In the genomic region with DNA sequence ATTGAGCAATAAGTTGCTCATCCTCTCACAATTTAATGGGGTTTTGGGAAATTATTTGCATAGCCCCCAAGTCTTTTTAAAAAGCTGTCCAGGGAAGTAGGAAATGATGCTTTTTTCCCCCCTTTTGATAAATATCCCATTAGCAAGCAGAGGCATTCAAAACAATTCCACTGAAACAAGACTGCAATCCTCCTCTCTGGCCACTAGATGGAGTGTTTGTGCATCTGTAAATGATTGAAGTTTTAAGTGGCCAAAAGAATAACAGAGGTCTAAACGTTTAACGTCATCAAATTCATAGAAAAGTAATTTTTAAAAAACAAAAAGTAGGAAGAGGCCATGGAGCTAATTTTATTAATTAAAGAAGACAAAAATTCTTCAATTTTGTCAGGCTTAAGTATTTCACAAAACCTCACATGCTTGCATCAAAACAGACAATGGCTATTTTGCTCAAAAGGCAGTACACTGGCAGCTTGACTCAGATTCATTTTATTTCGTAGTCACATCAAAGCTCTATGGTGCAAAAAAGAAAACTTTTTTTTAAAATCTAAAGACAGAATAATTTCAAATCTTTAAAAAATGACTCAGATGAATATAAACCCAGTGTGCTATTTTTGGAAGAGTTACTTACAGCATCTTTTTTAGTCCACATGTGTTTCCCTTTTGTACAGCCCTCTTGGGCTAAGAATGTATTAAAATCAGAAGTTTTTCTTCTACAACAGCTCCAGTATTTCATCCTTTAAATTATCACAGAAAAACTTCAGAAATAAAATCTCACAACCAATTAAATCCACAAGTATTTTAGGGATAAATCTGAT, we compare ENCODE assay signal across 8 cellular contexts. TPM values are rescaled to one million over a fixed set of nuclear protein-coding genes. Genes with fewer than 3 reads are reported as not detected.
A peak's percentile ranks its signal among the peaks of the same experiment; 100 is the strongest.
DNase-seq lines count a peak whose midpoint lies in the region; ATAC-seq, FAIRE-seq and TF ChIP-seq lines count a peak whose summit lies in the region.

No MANE protein-coding gene starts in this region.

- DNase-seq in DMS153 treated with DMSO at 0.1 percent for 48 hours (lab: John Stamatoyannopoulos, UW; ENCODE audit: unreplicated experiment) (peak; percentile 53), NCI-H446 treated with DMSO at 0.1 percent for 48 hours (lab: John Stamatoyannopoulos, UW) (peak; percentile 50), astrocyte (ENCODE audit: low read depth) (peak; percentile 39), kidney epithelial cell (ENCODE audit: low read depth) (no peak), upper lobe of right lung (no peak), NK-92 (lab: John Stamatoyannopoulos, UW; ENCODE audit: unreplicated experiment) (no peak)

- H3K27me3 ChIP-seq in astrocyte (ENCODE audit: insufficient read depth, low read length) (no peaks in the 10 kb centered on the region), kidney epithelial cell (ENCODE audit: control insufficient read depth, insufficient read depth, low read length) (no peaks in the 10 kb centered on the region), upper lobe of right lung (no peaks in the 10 kb centered on the region)

- H3K36me3 Mint-ChIP-seq in astrocyte (ENCODE audit: low read depth, unreplicated experiment) = no peaks in the 10 kb centered on the region

- no peak overlapping the region for H3K4me2 ChIP-seq in astrocyte (ENCODE audit: low read length)

- ATAC-seq in GM19025 (IDR thresholded peaks at IDR 0.05; ENCODE audit: low read depth, unreplicated experiment) (peak; percentile 72), HG03139 (IDR thresholded peaks at IDR 0.05; ENCODE audit: unreplicated experiment) (peak; percentile 75), upper lobe of right lung (peak; percentile 79)

- peaks cover 7% of the 10 kb centered on the region for H3K4me1 Mint-ChIP-seq in astrocyte (ENCODE audit: low read depth, unreplicated experiment)

- H3K4me1 ChIP-seq in astrocyte (ENCODE audit: insufficient read depth, low read length) (no peaks in the 10 kb centered on the region), upper lobe of right lung (no peaks in the 10 kb centered on the region)

- H4K20me1 ChIP-seq in astrocyte (ENCODE audit: insufficient read depth, low read length) = peaks cover 12% of the 10 kb centered on the region

- intact Hi-C loops in upper lobe of right lung (cut with DNase I) = no loop called here

- H3K27me3 Mint-ChIP-seq in astrocyte (ENCODE audit: low read depth, unreplicated experiment) = no peaks in the 10 kb centered on the region

- TF ChIP-seq CTCF in astrocyte (IDR thresholded peaks at IDR 0.05; ENCODE audit: insufficient read depth, low read depth, low read length) (peak; percentile 92), kidney epithelial cell (IDR thresholded peaks at IDR 0.05; ENCODE audit: insufficient read depth, low read length, poor library complexity, severe bottlenecking) (peak; percentile 82), upper lobe of right lung (IDR thresholded peaks at IDR 0.05) (peak; percentile 92)

- no peak overlapping the region for H2AFZ ChIP-seq in astrocyte (ENCODE audit: low read depth, low read length)

- H3K9me3 ChIP-seq in astrocyte (ENCODE audit: insufficient read depth, low read depth, low read length) (no peaks in the 10 kb centered on the region), upper lobe of right lung (no peaks in the 10 kb centered on the region)

- H3K79me2 ChIP-seq in astrocyte (ENCODE audit: insufficient read depth, low read length) = peaks cover 13% of the 10 kb centered on the region

- FAIRE-seq in astrocyte (lab: Jason Lieb, UNC) = no peak

- no peak overlapping the region for H3K4me3 Mint-ChIP-seq in astrocyte (ENCODE audit: unreplicated experiment)

- H3K4me3 ChIP-seq in astrocyte (ENCODE audit: insufficient read depth, low read depth, low read length) (no peak overlapping the region), kidney epithelial cell (ENCODE audit: low read depth, low read length) (no peak overlapping the region), upper lobe of right lung (no peak overlapping the region)

- no peak overlapping the region for H3K9ac ChIP-seq in astrocyte (ENCODE audit: low read length)

- H3K36me3 ChIP-seq in astrocyte (ENCODE audit: insufficient read depth, low read length) (peaks cover 34% of the 10 kb centered on the region), kidney epithelial cell (ENCODE audit: control insufficient read depth, insufficient read depth, low read length) (no peaks in the 10 kb centered on the region), upper lobe of right lung (peaks cover 92% of the 10 kb centered on the region)

- H3K27ac Mint-ChIP-seq in astrocyte (ENCODE audit: unreplicated experiment) = peak overlapping the region; percentile 53

- H3K27ac ChIP-seq in astrocyte (ENCODE audit: low read depth, low read length) (no peak overlapping the region), upper lobe of right lung (no peak overlapping the region)

- no peaks in the 10 kb centered on the region for H3K9me3 Mint-ChIP-seq in astrocyte (ENCODE audit: unreplicated experiment)

RNA-seq across cellular contexts. Expression of gene CHORDC1, which starts 17.8 kb away (rescaled TPM):
- total RNA-seq in astrocyte (51.6 and 59.2 TPM in 2 replicates), kidney epithelial cell (48.3 and 49.2 TPM in 2 replicates), upper lobe of right lung (30.7 TPM)

Comparison
In these comparisons a context has a peak if more than half of its experiments do, and no peak if none do; other contexts are left out.
1. DNase-seq: peak in DMS153 treated with DMSO at 0.1 percent for 48 hours (single experiment), NCI-H446 treated with DMSO at 0.1 percent for 48 hours (single experiment) and astrocyte (single experiment); none in kidney epithelial cell (single experiment), upper lobe of right lung (single experiment) and NK-92 (single experiment).
2. Peak in every context shown above with its lines, with median percentiles within 50 percentile points of each other: ATAC-seq and CTCF ChIP-seq.